Comparison of ENCODE assay signal across 8 cellular contexts in the genomic region with DNA sequence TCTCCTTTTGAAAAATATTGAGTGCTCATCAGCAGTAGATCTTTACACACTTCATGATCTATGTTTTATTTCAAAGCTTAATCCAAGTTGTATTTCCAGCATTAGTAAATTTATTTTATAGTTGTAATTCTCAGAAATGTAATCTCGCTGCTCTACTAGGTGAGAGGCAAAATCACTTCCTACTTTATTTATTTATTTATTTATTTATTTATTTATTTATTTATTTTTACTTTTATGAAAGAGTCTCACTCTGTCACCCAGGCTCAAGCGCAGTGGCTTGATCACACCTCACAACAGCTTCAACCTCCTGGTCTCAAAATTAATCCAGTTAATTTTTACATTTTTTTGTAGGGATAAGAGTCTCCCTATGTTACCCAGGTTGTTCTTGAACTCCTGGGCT.
"Had no signal": no experiment of that assay in that cellular context is flagged by ENCODE, and none has a peak within 500 bp of the region (broad histone marks: within the 10 kb centered on the region; RNA-seq: fewer than 3 reads in every experiment).

No MANE protein-coding gene starts in this region.

- DNase-seq: H7, KBM-7 had no signal

- H2AFZ ChIP-seq: GM23338 had no signal

- H3K4me3 Mint-ChIP-seq: GM23338, IgD-negative memory B cell had no signal

- H3K36me3 Mint-ChIP-seq: IgD-negative memory B cell had no signal

- H3K4me2 ChIP-seq: GM23338 had no signal

- FAIRE-seq: HepG2 had no signal

- H3K27ac ChIP-seq: HL-60 had no signal

- H3K27me3 Mint-ChIP-seq: IgD-negative memory B cell had no signal

- H3K9me3 Mint-ChIP-seq: IgD-negative memory B cell had no signal

- H3K4me3 ChIP-seq: GM23338, HAP-1 had no signal

- H3K9me3 ChIP-seq: HAP-1 had no signal

- H3K36me3 ChIP-seq: HAP-1 had no signal

- H3K4me1 Mint-ChIP-seq: GM23338, IgD-negative memory B cell had no signal

- H3K27ac Mint-ChIP-seq: GM23338, IgD-negative memory B cell had no signal

- H3K4me1 ChIP-seq: HAP-1 had no signal

- ATAC-seq: GM23338, HCT116, HepG2 had no signal
